7 cellular contexts compared by ENCODE assay signal in the genomic region with DNA sequence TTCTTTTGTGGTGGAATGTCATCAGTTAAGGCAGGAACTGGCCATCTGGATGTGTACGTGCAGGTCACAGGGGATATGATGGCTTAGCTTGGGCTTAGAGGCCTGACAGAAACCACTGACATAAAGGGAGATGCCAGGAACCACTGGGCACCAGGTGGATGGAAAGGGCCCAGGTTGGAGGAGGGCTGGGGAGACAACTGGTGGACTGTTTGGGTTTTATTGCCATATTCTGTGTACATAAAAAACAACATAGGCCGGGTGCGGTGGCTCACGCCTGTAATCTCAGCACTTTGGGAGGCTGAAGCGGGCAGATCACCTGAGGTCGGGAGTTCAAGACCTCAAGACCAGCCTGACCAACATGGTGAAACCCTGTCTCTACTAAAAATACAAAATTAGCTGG. TPM values are rescaled to one million over a fixed set of nuclear protein-coding genes. Genes with fewer than 3 reads are reported as not detected.
DNase-seq lines count a peak whose midpoint lies in the region; ATAC-seq and TF ChIP-seq lines count a peak whose summit lies in the region.
"Not testable (repeated sequence)": the region's sequence is repeated elsewhere in the genome, so short reads cannot be mapped to it uniquely, and the experiment has no call there.

No MANE protein-coding gene starts in this region.

- peaks cover 28% of the 10 kb centered on the region for H3K4me1 ChIP-seq in CD4-positive, CD25-positive, alpha-beta regulatory T cell (ENCODE audit: control insufficient read depth, insufficient read depth, low read length, poor library complexity, severe bottlenecking)

- H3K4me1 Mint-ChIP-seq in CD4-positive, CD25-positive, alpha-beta regulatory T cell = peaks cover 13 to 62% (median 37%) of the 10 kb centered on the region in 4 donors
- peaks cover 20 to 45% (median 39%) of the 10 kb centered on the region in 3 donors for H3K4me1 Mint-ChIP-seq in IgD-negative memory B cell
- H3K4me1 Mint-ChIP-seq in activated B cell treated with CpG ODN at 0.5 μM for 24 hours = peaks cover 61% of the 10 kb centered on the region
- peaks cover 29% of the 10 kb centered on the region for H3K4me1 Mint-ChIP-seq in activated naive CD8-positive, alpha-beta T cell treated with anti-CD3 and anti-CD28 coated beads, Interleukin-2, amount 10 ng/mL, durations not matched to agents 7 days and 5 days
- H3K4me1 Mint-ChIP-seq in glutamatergic neuron (ENCODE audit: low read depth, unreplicated experiment) = peaks cover 39% of the 10 kb centered on the region
- peaks cover 31 to 54% (median 45%) of the 10 kb centered on the region in 3 donors for H3K4me1 Mint-ChIP-seq in naive B cell

- DNase-seq in CD4-positive, CD25-positive, alpha-beta regulatory T cell; activated B cell treated with CpG ODN at 0.5 μM for 24 hours; activated naive CD8-positive, alpha-beta T cell treated with anti-CD3 and anti-CD28 coated beads, Interleukin-2, amount 10 ng/mL, durations not matched to agents 7 days and 5 days; glutamatergic neuron; naive B cell: not testable (repeated sequence)
- DNase-seq in stimulated activated CD8-positive, alpha-beta memory T cell treated with anti-CD3 and anti-CD28 coated beads, Interleukin-4, amount 100 ng/mL, for 48 hours = peak; percentile 15

- not testable (repeated sequence) for ATAC-seq in CD4-positive, CD25-positive, alpha-beta regulatory T cell (ENCODE audit: low read depth in 2 of 2); activated B cell treated with CpG ODN at 0.5 μM for 24 hours (ENCODE audit: low read depth); activated naive CD8-positive, alpha-beta T cell treated with anti-CD3 and anti-CD28 coated beads, Interleukin-2, amount 10 ng/mL, durations not matched to agents 7 days and 5 days (ENCODE audit: low read depth); naive B cell (ENCODE audit: low read depth in 2 of 2)

- intact Hi-C loops in activated B cell treated with CpG ODN at 0.5 μM for 24 hours (cut with micrococcal nuclease) = loop anchor here (1.0 kb wide), 6 partner anchors 9 to 92 kb away; a partner anchor contains a TSS

- not testable (repeated sequence) for H3K9me3 ChIP-seq in CD4-positive, CD25-positive, alpha-beta regulatory T cell (ENCODE audit: control insufficient read depth in 2 of 2, low read length in 2 of 2)

- not testable (repeated sequence) for TF ChIP-seq CTCF in activated B cell treated with CpG ODN at 0.5 μM for 24 hours (IDR thresholded peaks at IDR 0.05); glutamatergic neuron (IDR thresholded peaks at IDR 0.05; ENCODE audit: partially characterized antibody, unreplicated experiment)

- peak overlapping the region in 2 of 3 donors; percentile 38 to 76 for H3K27ac Mint-ChIP-seq in CD4-positive, CD25-positive, alpha-beta regulatory T cell
- H3K27ac Mint-ChIP-seq in IgD-negative memory B cell (peak overlapping the region in 2 of 3 donors; percentile 60 to 89), activated B cell treated with CpG ODN at 0.5 μM for 24 hours (peak overlapping the region; percentile 71), glutamatergic neuron (ENCODE audit: unreplicated experiment) (peak overlapping the region; percentile 79), naive B cell (peak overlapping the region in 5 of 6 donors; percentile 69 to 97 (median 79))
- peak overlapping the region; percentile 52 for H3K27ac Mint-ChIP-seq in activated naive CD8-positive, alpha-beta T cell treated with anti-CD3 and anti-CD28 coated beads, Interleukin-2, amount 10 ng/mL, durations not matched to agents 7 days and 5 days

- H3K36me3 Mint-ChIP-seq in CD4-positive, CD25-positive, alpha-beta regulatory T cell = peaks cover 15% of the 10 kb centered on the region
- not testable (repeated sequence) for H3K36me3 Mint-ChIP-seq in IgD-negative memory B cell; glutamatergic neuron (ENCODE audit: unreplicated experiment); naive B cell
- H3K36me3 Mint-ChIP-seq in activated B cell treated with CpG ODN at 0.5 μM for 24 hours (ENCODE audit: low read depth) = peaks cover 47% of the 10 kb centered on the region
- peaks cover 14% of the 10 kb centered on the region for H3K36me3 Mint-ChIP-seq in activated naive CD8-positive, alpha-beta T cell treated with anti-CD3 and anti-CD28 coated beads, Interleukin-2, amount 10 ng/mL, durations not matched to agents 7 days and 5 days

- H3K27ac ChIP-seq in CD4-positive, CD25-positive, alpha-beta regulatory T cell (ENCODE audit: insufficient read depth, low read length, poor library complexity, severe bottlenecking) = not testable (repeated sequence)

- not testable (repeated sequence) for H3K4me3 ChIP-seq in CD4-positive, CD25-positive, alpha-beta regulatory T cell (ENCODE audit: low read depth, low read length)

- H3K27me3 Mint-ChIP-seq in CD4-positive, CD25-positive, alpha-beta regulatory T cell; IgD-negative memory B cell; activated B cell treated with CpG ODN at 0.5 μM for 24 hours; activated naive CD8-positive, alpha-beta T cell treated with anti-CD3 and anti-CD28 coated beads, Interleukin-2, amount 10 ng/mL, durations not matched to agents 7 days and 5 days; naive B cell: not testable (repeated sequence)
- H3K27me3 Mint-ChIP-seq in glutamatergic neuron (ENCODE audit: unreplicated experiment) = peaks cover 20% of the 10 kb centered on the region

- CTCF ChIA-PET in activated B cell treated with CpG ODN at 0.5 μM for 24 hours (lab: Charles Lee) = interaction anchor here (0.8 to 6.8 kb wide), 16 partner anchors 11 to 290 kb away, joined by 3 to 174 read pairs (median 12); a partner anchor contains a TSS

- H3K27me3 ChIP-seq in CD4-positive, CD25-positive, alpha-beta regulatory T cell (ENCODE audit: control insufficient read depth, insufficient read depth, low read length) = not testable (repeated sequence)

- H3K36me3 ChIP-seq in CD4-positive, CD25-positive, alpha-beta regulatory T cell (ENCODE audit: control insufficient read depth, insufficient read depth, low read length) = peaks cover 12% of the 10 kb centered on the region

- POLR2A ChIA-PET in activated B cell treated with CpG ODN at 0.5 μM for 24 hours (lab: Charles Lee) = interaction anchor here (1.4 to 4.6 kb wide), 6 partner anchors 9 to 75 kb away, joined by 6 to 63 read pairs (median 16); a partner anchor contains a TSS
- POLR2A ChIA-PET in activated naive CD8-positive, alpha-beta T cell treated with anti-CD3 and anti-CD28 coated beads, Interleukin-2, amount 10 ng/mL, durations not matched to agents 7 days and 5 days (lab: Charles Lee) = interaction anchor here (1.4 to 2.0 kb wide), 3 partner anchors 11 to 43 kb away, joined by 5 to 13 read pairs (median 8); no protein-coding TSS in a partner anchor

- H3K9me3 Mint-ChIP-seq in CD4-positive, CD25-positive, alpha-beta regulatory T cell; IgD-negative memory B cell; activated B cell treated with CpG ODN at 0.5 μM for 24 hours; activated naive CD8-positive, alpha-beta T cell treated with anti-CD3 and anti-CD28 coated beads, Interleukin-2, amount 10 ng/mL, durations not matched to agents 7 days and 5 days; naive B cell: not testable (repeated sequence)
- peaks cover 23% of the 10 kb centered on the region for H3K9me3 Mint-ChIP-seq in glutamatergic neuron (ENCODE audit: unreplicated experiment)

- H3K4me3 Mint-ChIP-seq in CD4-positive, CD25-positive, alpha-beta regulatory T cell = peak overlapping the region in 3 of 4 donors; percentile 17 to 63 (median 61)
- peak overlapping the region in 1 of 4 donors; percentile 6 for H3K4me3 Mint-ChIP-seq in IgD-negative memory B cell
- H3K4me3 Mint-ChIP-seq in activated B cell treated with CpG ODN at 0.5 μM for 24 hours = peak overlapping the region; percentile 26
- H3K4me3 Mint-ChIP-seq in activated naive CD8-positive, alpha-beta T cell treated with anti-CD3 and anti-CD28 coated beads, Interleukin-2, amount 10 ng/mL, durations not matched to agents 7 days and 5 days = peak overlapping the region; percentile 14
- peak overlapping the region; percentile 25 for H3K4me3 Mint-ChIP-seq in glutamatergic neuron (ENCODE audit: unreplicated experiment)
- H3K4me3 Mint-ChIP-seq in naive B cell = peak overlapping the region in 7 of 8 donors; percentile 11 to 84 (median 58)

RNA-seq across cellular contexts. Expression of a gene that starts 35.8 kb away (rescaled TPM):
- 46.1 TPM for total RNA-seq in CD4-positive, CD25-positive, alpha-beta regulatory T cell
- polyA plus RNA-seq in CD4-positive, CD25-positive, alpha-beta regulatory T cell = 100 to 1,000 TPM in 1 of 4 donors, 10 to 100 TPM in 3; 65.5 to 102 (median 80.3) TPM
- polyA plus RNA-seq in IgD-negative memory B cell (125 TPM), naive B cell (ENCODE audit: low read depth in 6 of 6) (100 to 1,000 TPM in 4 of 6 donors, 10 to 100 TPM in 2; 89.7 to 156 (median 106) TPM)
- total RNA-seq in activated B cell treated with CpG ODN at 0.5 μM for 24 hours (84.6 and 90.1 TPM in 2 replicates), glutamatergic neuron (ENCODE audit: unreplicated experiment) (17.5 TPM)
- total RNA-seq in activated naive CD8-positive, alpha-beta T cell treated with anti-CD3 and anti-CD28 coated beads, Interleukin-2, amount 10 ng/mL, durations not matched to agents 7 days and 5 days = 10 to 100 TPM; 37.8 to 38.0 TPM
